20 cellular contexts compared by ENCODE assay signal in the genomic region with DNA sequence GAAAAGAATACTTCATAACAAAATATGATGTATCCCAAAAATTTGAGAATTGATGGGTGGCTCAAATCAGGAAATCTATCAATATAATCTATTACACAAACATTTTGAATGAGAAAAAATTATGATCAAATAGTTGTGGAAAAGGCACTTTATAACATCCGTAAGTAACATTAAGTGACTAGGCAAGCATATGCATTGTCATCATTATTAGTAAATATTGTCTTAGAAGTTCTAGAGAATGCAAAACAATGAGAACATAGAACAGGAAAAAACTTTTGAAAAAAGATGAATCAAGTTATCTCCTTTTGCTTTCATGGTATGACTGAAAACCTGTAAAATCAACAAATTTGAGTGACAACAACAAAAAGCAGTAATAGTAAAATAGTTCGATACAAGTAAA. TPM values are rescaled to one million over a fixed set of nuclear protein-coding genes. Genes with fewer than 3 reads are reported as not detected.
"Had no signal": no experiment of that assay in that cellular context is flagged by ENCODE, and none has a peak within 500 bp of the region (broad histone marks: within the 10 kb centered on the region; RNA-seq: fewer than 3 reads in every experiment).

No MANE protein-coding gene starts in this region.

- ATAC-seq: foreskin keratinocyte, gastroesophageal sphincter, heart left ventricle, left cardiac atrium, left lung, left ventricle myocardium superior, lower lobe of right lung, mucosa of descending colon had no signal

- H3K4me3 ChIP-seq: coronary artery, dorsolateral prefrontal cortex, esophagus muscularis mucosa, gastroesophageal sphincter, heart left ventricle, hepatocyte, left lung, lower lobe of right lung, mucosa of descending colon had no signal

- H3K79me2 ChIP-seq: hepatocyte had no signal

- H3K9me3 ChIP-seq: esophagus muscularis mucosa, gastroesophageal sphincter, heart left ventricle, left lung, lower lobe of right lung, mucosa of descending colon had no signal

- FAIRE-seq: endothelial cell of umbilical vein, keratinocyte had no signal

- H3K4me2 ChIP-seq: hepatocyte had no signal

- H3K27ac ChIP-seq: coronary artery, dorsolateral prefrontal cortex, esophagus muscularis mucosa, foreskin keratinocyte, gastroesophageal sphincter, heart left ventricle, hepatocyte, left lung, lower lobe of right lung had no signal

- H3K36me3 ChIP-seq: esophagus muscularis mucosa, gastroesophageal sphincter, heart left ventricle, left lung, lower lobe of right lung had no signal

- H3K4me1 ChIP-seq: foreskin keratinocyte, gastroesophageal sphincter, left lung, lower lobe of right lung had no signal

- H3K27me3 ChIP-seq: dorsolateral prefrontal cortex, esophagus muscularis mucosa, foreskin keratinocyte, gastroesophageal sphincter, heart left ventricle, hepatocyte, left lung had no signal

- DNase-seq: dermis blood vessel endothelial cell; dorsolateral prefrontal cortex; effector CD4-positive, alpha-beta T cell; effector memory CD4-positive, alpha-beta T cell; foreskin keratinocyte; heart left ventricle; hypothalamus; immature natural killer cell; left cardiac atrium; left lung; left ventricle myocardium superior; lower lobe of right lung; mesenchymal stem cell; mucosa of descending colon had no signal

- H2AFZ ChIP-seq: hepatocyte had no signal

RNA-seq across cellular contexts. Expression of a gene that starts 42.9 kb away (rescaled TPM):
- total RNA-seq: foreskin keratinocyte had no signal
- polyA plus RNA-seq: foreskin keratinocyte, immature natural killer cell, keratinocyte had no signal
